10 cellular contexts compared by ENCODE assay signal in the genomic region with DNA sequence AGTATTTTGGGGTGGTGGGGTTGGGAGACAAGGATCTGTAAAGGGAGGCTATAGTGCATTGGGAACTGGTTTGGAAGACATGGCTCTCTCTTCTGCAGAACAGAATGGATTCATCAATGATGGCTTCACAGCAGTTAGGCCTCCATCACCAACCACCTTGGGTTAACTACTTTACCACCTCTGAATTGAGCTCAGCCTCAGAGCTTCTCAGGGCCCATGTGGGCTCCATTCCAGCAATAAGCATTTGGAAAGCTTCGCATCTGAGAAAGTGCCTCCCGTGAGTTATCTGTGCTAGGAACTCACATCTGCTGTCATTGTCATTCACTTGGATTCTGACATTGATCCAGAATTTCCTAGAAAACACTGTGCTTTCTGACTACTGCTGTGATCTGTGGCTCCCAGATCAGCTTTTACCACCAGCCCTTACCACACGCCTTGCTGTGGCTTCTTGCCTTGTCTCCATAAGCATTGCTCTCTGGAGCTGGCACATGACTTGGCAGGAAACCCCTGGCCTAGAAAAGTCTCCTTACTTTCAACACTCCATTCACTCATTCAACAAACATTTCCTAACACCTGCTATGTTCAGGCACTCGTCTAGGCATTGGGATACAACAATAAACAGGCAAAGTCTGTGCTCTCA.
DNase-seq lines count a peak whose midpoint lies in the region; ATAC-seq, FAIRE-seq and TF ChIP-seq lines count a peak whose summit lies in the region.
"Had no signal": no experiment of that assay in that cellular context is flagged by ENCODE, and none has a peak within 500 bp of the region (broad histone marks: within the 10 kb centered on the region; RNA-seq: fewer than 3 reads in every experiment).

No MANE protein-coding gene starts in this region.

- peak overlapping the region; percentile 78 for H3K27ac Mint-ChIP-seq in astrocyte (ENCODE audit: unreplicated experiment)
- H3K27ac Mint-ChIP-seq: WTC11 had no signal

- H3K27ac ChIP-seq in astrocyte (ENCODE audit: low read depth, low read length) (no peak overlapping the region), tibial nerve (no peak overlapping the region)

- no peaks in the 10 kb centered on the region for H3K36me3 Mint-ChIP-seq in astrocyte (ENCODE audit: low read depth, unreplicated experiment)
- H3K36me3 Mint-ChIP-seq: WTC11 had no signal

- H3K36me3 ChIP-seq in astrocyte (ENCODE audit: insufficient read depth, low read length) (no peaks in the 10 kb centered on the region), tibial nerve (no peaks in the 10 kb centered on the region)

- H4K20me1 ChIP-seq in astrocyte (ENCODE audit: insufficient read depth, low read length) = no peaks in the 10 kb centered on the region

- H3K9me3 Mint-ChIP-seq in astrocyte (ENCODE audit: unreplicated experiment) = no peaks in the 10 kb centered on the region
- H3K9me3 Mint-ChIP-seq: WTC11 had no signal

- H3K9ac ChIP-seq in astrocyte (ENCODE audit: low read length) = no peak overlapping the region

- ATAC-seq in HG03432 (IDR thresholded peaks at IDR 0.05; ENCODE audit: unreplicated experiment) (peak; percentile 6), HG03520 (IDR thresholded peaks at IDR 0.05; ENCODE audit: unreplicated experiment) (no peak)
- ATAC-seq: WTC11 had no signal

- TF ChIP-seq POLR2A in tibial nerve (IDR thresholded peaks at IDR 0.05) = no peak

- no peak overlapping the region for H2AFZ ChIP-seq in astrocyte (ENCODE audit: low read depth, low read length)

- peak; percentile 24 for DNase-seq in stimulated activated CD4-positive, alpha-beta T cell treated with anti-CD3 and anti-CD28 coated beads, Interleukin-4, amount 100 ng/mL, for 24 hours
- no peak for DNase-seq in stimulated activated CD4-positive, alpha-beta T cell treated with anti-CD3 and anti-CD28 coated beads, Interleukin-4, amount 100 ng/mL, for 1 hour
- peak; percentile 13 for DNase-seq in astrocyte (ENCODE audit: low read depth)
- DNase-seq in urothelium cell line (ENCODE audit: low spot score) = peak; percentile 33
- no peak for DNase-seq in NCI-H2081 treated with DMSO at 0.1 percent for 48 hours (lab: John Stamatoyannopoulos, UW)
- DNase-seq in tibial nerve (ENCODE audit: low spot score in 2 of 2) = no peak
- DNase-seq: COR-L47 had no signal

- WGBS in tibial nerve, 2 donors = 89 to 91% methylated on average over 4 of the region's 4 CpGs

- TF ChIP-seq CTCF in astrocyte (IDR thresholded peaks at IDR 0.05; ENCODE audit: insufficient read depth, low read depth, low read length) (no peak), tibial nerve (IDR thresholded peaks at IDR 0.05) (no peak)

- no peak overlapping the region for H3K4me3 Mint-ChIP-seq in astrocyte (ENCODE audit: unreplicated experiment)
- H3K4me3 Mint-ChIP-seq: WTC11 had no signal

- H3K27me3 Mint-ChIP-seq in astrocyte (ENCODE audit: low read depth, unreplicated experiment) = no peaks in the 10 kb centered on the region

- no peak overlapping the region for H3K4me3 ChIP-seq in astrocyte (ENCODE audit: insufficient read depth, low read depth, low read length)
- no peak overlapping the region for H3K4me3 ChIP-seq in tibial nerve

- peaks cover 23% of the 10 kb centered on the region for H3K4me1 ChIP-seq in astrocyte (ENCODE audit: insufficient read depth, low read length)
- H3K4me1 ChIP-seq in tibial nerve = no peaks in the 10 kb centered on the region

- H3K27me3 ChIP-seq in astrocyte (ENCODE audit: insufficient read depth, low read length) (peaks cover 13% of the 10 kb centered on the region), tibial nerve (no peaks in the 10 kb centered on the region)

- no peaks in the 10 kb centered on the region for H3K79me2 ChIP-seq in astrocyte (ENCODE audit: insufficient read depth, low read length)

- H3K9me3 ChIP-seq in astrocyte (ENCODE audit: insufficient read depth, low read depth, low read length) = no peaks in the 10 kb centered on the region
- H3K9me3 ChIP-seq in tibial nerve = no peaks in the 10 kb centered on the region

- H3K4me1 Mint-ChIP-seq in astrocyte (ENCODE audit: low read depth, unreplicated experiment) = peaks cover 26% of the 10 kb centered on the region
- H3K4me1 Mint-ChIP-seq: WTC11 had no signal

- FAIRE-seq in astrocyte (lab: Jason Lieb, UNC) (no peak), urothelium cell line (lab: Jason Lieb, UNC) (peak; percentile 23)

- no peak for TF ChIP-seq EP300 in tibial nerve (IDR thresholded peaks at IDR 0.05)

- no peak overlapping the region for H3K4me2 ChIP-seq in astrocyte (ENCODE audit: low read length)

Comparison
In these comparisons a context has a peak if more than half of its experiments do, and no peak if none do; other contexts are left out.
1. DNase-seq: peak in stimulated activated CD4-positive, alpha-beta T cell treated with anti-CD3 and anti-CD28 coated beads, Interleukin-4, amount 100 ng/mL, for 24 hours (single experiment), astrocyte (single experiment) and urothelium cell line (single experiment); none in stimulated activated CD4-positive, alpha-beta T cell treated with anti-CD3 and anti-CD28 coated beads, Interleukin-4, amount 100 ng/mL, for 1 hour (single experiment), NCI-H2081 treated with DMSO at 0.1 percent for 48 hours (single experiment) and tibial nerve (0 of 2).